Comparison of ENCODE assay signal across 9 cellular contexts in genomic region chr2:112793449-112793978, GRCh38. TPM values are rescaled to one million over a fixed set of nuclear protein-coding genes. Genes with fewer than 3 reads are reported as not detected.
A peak's percentile ranks its signal among the peaks of the same experiment; 100 is the strongest.
DNase-seq lines count a peak whose midpoint lies in the region; ATAC-seq and TF ChIP-seq lines count a peak whose summit lies in the region.
"Had no signal": no experiment of that assay in that cellular context is flagged by ENCODE, and none has a peak within 500 bp of the region (broad histone marks: within the 10 kb centered on the region; RNA-seq: fewer than 3 reads in every experiment).

No MANE protein-coding gene starts in this region.

- peak overlapping the region; percentile 96 for H2BK20ac ChIP-seq in IMR-90 (ENCODE audit: low read depth, low read length)

- peak overlapping the region; percentile 82 for H3K14ac ChIP-seq in IMR-90 (replicated peaks; ENCODE audit: low read depth, low read length)

- H2BK15ac ChIP-seq in IMR-90 (ENCODE audit: low read depth, low read length), result peak overlapping the region; percentile 95

- H3K4me3 ChIP-seq in IMR-90 (ENCODE audit: insufficient read depth, low read depth, low read length) (no peak overlapping the region), left lung (no peak overlapping the region)

- in situ Hi-C loops in IMR-90 (cut with MboI; ENCODE audit: low sequenced_read_pairs), result no loop called here

- peak overlapping the region; percentile 96 for H3K18ac ChIP-seq in IMR-90 (ENCODE audit: low read depth, low read length)

- peak overlapping the region; percentile 6 for H3K27ac Mint-ChIP-seq in activated CD8-positive, alpha-beta T cell treated with anti-CD3 and anti-CD28 coated beads, Interleukin-2, amount 10 ng/mL, durations not matched to agents 7 days and 5 days

- H2AK9ac ChIP-seq in IMR-90 (replicated peaks; ENCODE audit: low read depth, low read length, poor library complexity), result peak overlapping the region; percentile 91

- no peak overlapping the region for H3K9ac ChIP-seq in IMR-90 (ENCODE audit: low read depth, low read length)

- H4K20me1 ChIP-seq in IMR-90 (ENCODE audit: insufficient read depth, low read length), result no peaks in the 10 kb centered on the region

- no peaks in the 10 kb centered on the region for H3K9me3 Mint-ChIP-seq in activated CD8-positive, alpha-beta T cell treated with anti-CD3 and anti-CD28 coated beads, Interleukin-2, amount 10 ng/mL, durations not matched to agents 7 days and 5 days (ENCODE audit: insufficient read depth)

- peak; percentile 93 for DNase-seq in CD1c-positive myeloid dendritic cell (ENCODE audit: extremely low spot score)
- DNase-seq in IMR-90, result peak; percentile 64
- no peak for DNase-seq in activated CD8-positive, alpha-beta T cell treated with anti-CD3 and anti-CD28 coated beads, Interleukin-2, amount 10 ng/mL, durations not matched to agents 7 days and 5 days
- no peak for DNase-seq in left lung
- DNase-seq in NCI-H2107 (lab: John Stamatoyannopoulos, UW), result no peak
- no peak for DNase-seq in KG1 (lab: John Stamatoyannopoulos, UW)
- DNase-seq in head of caudate nucleus, result no peak
- DNase-seq: NCI-H2227 treated with DMSO at 0.1 percent for 48 hours had no signal

- H3K23ac ChIP-seq in IMR-90 (ENCODE audit: low read depth, low read length), result peak overlapping the region; percentile 94

- peak; percentile 53 for ATAC-seq in IMR-90 (ENCODE audit: low read depth)
- ATAC-seq in activated CD8-positive, alpha-beta T cell treated with anti-CD3 and anti-CD28 coated beads, Interleukin-2, amount 10 ng/mL, durations not matched to agents 7 days and 5 days, result no peak
- peak; percentile 63 for ATAC-seq in left lung
- ATAC-seq in HG02885 (IDR thresholded peaks at IDR 0.05; ENCODE audit: poor library complexity, unreplicated experiment), result no peak

- peak overlapping the region; percentile 92 for H2BK5ac ChIP-seq in IMR-90 (ENCODE audit: low read depth, low read length, poor library complexity, severe bottlenecking)

- BruUV-seq in IMR-90 (replicated peaks; lab: Mats Ljungman, UMichigan), result no TSS peak

- no peak for TF ChIP-seq RAD21 in IMR-90 (IDR thresholded peaks at IDR 0.05; ENCODE audit: low read length)

- H3K27me3 Mint-ChIP-seq in activated CD8-positive, alpha-beta T cell treated with anti-CD3 and anti-CD28 coated beads, Interleukin-2, amount 10 ng/mL, durations not matched to agents 7 days and 5 days (ENCODE audit: low read depth), result peaks cover 11% of the 10 kb centered on the region

- H3K9me3 ChIP-seq in IMR-90 (ENCODE audit: control insufficient read depth, insufficient read depth, low read length), result peaks cover 6% of the 10 kb centered on the region
- H3K9me3 ChIP-seq in left lung, result no peaks in the 10 kb centered on the region

- peak overlapping the region; percentile 55 for H3K27ac ChIP-seq in IMR-90 (ENCODE audit: insufficient read depth, low read length)
- peak overlapping the region in 1 of 2 donors; percentile 87 for H3K27ac ChIP-seq in left lung

- peaks cover 22% of the 10 kb centered on the region for H3K4me1 Mint-ChIP-seq in activated CD8-positive, alpha-beta T cell treated with anti-CD3 and anti-CD28 coated beads, Interleukin-2, amount 10 ng/mL, durations not matched to agents 7 days and 5 days (ENCODE audit: low read depth)

- H3K36me3 Mint-ChIP-seq in activated CD8-positive, alpha-beta T cell treated with anti-CD3 and anti-CD28 coated beads, Interleukin-2, amount 10 ng/mL, durations not matched to agents 7 days and 5 days (ENCODE audit: low read depth), result peaks cover 12% of the 10 kb centered on the region

- H3K36me3 ChIP-seq in IMR-90 (ENCODE audit: control insufficient read depth, insufficient read depth, low read length) (no peaks in the 10 kb centered on the region), left lung (no peaks in the 10 kb centered on the region)

- H3K56ac ChIP-seq in IMR-90 (ENCODE audit: extremely low read depth, insufficient read depth, low read length), result 0 out of 2 replicates have a peak overlapping the region, but pooled peaks have one; percentile 8

- no peak overlapping the region for H3K4me3 Mint-ChIP-seq in activated CD8-positive, alpha-beta T cell treated with anti-CD3 and anti-CD28 coated beads, Interleukin-2, amount 10 ng/mL, durations not matched to agents 7 days and 5 days

- 0 out of 4 replicates have a peak, but pooled peaks cover 0 to 3% of the 10 kb centered on the region in 2 experiments for H3K79me1 ChIP-seq in IMR-90 (ENCODE audit: low read depth in 1 of 2, low read length in 2 of 2)

- peaks cover 5% of the 10 kb centered on the region; the same call in 1 of the 2 replicates for H3K4me1 ChIP-seq in IMR-90 (ENCODE audit: control insufficient read depth, insufficient read depth, low read length)
- H3K4me1 ChIP-seq in left lung, result peaks cover 12 to 46% of the 10 kb centered on the region in 2 donors

- H3K4me2 ChIP-seq in IMR-90 (ENCODE audit: low read depth, low read length), result no peak overlapping the region

- H4K5ac ChIP-seq in IMR-90 (ENCODE audit: low read depth, low read length), result peak overlapping the region; percentile 80

- peak overlapping the region; percentile 96 for H2BK120ac ChIP-seq in IMR-90 (ENCODE audit: low read depth, low read length)

- peak overlapping the region; percentile 96 for H3K4ac ChIP-seq in IMR-90 (ENCODE audit: low read depth, low read length)

- H3K27me3 ChIP-seq in IMR-90 (ENCODE audit: control insufficient read depth, insufficient read depth, low read length), result no peaks in the 10 kb centered on the region
- no peaks in the 10 kb centered on the region for H3K27me3 ChIP-seq in left lung

- POLR2A ChIA-PET in IMR-90 (lab: Charles Lee; ENCODE audit: unreplicated experiment), result no interaction called here
- POLR2A ChIA-PET in activated CD8-positive, alpha-beta T cell treated with anti-CD3 and anti-CD28 coated beads, Interleukin-2, amount 10 ng/mL, durations not matched to agents 7 days and 5 days (lab: Charles Lee), result no interaction called here

- no peak for TF ChIP-seq POLR2A in IMR-90 (IDR thresholded peaks at IDR 0.05; ENCODE audit: low read depth, low read length)

- dilution Hi-C loops in IMR-90 (cut with HindIII; ENCODE audit: low sequenced_read_pairs, unreplicated experiment), result no loop called here

- intact Hi-C loops in IMR-90 (cut with micrococcal nuclease) (no loop called here), left lung (cut with DNase I) (no loop called here), head of caudate nucleus (cut with DNase I) (no loop called here)

- H4K91ac ChIP-seq in IMR-90 (ENCODE audit: insufficient read depth, low read depth, low read length), result peak overlapping the region; percentile 83

- CTCF ChIA-PET in IMR-90 (lab: Yijun Ruan, JAX), result no interaction called here
- CTCF ChIA-PET in activated CD8-positive, alpha-beta T cell treated with anti-CD3 and anti-CD28 coated beads, Interleukin-2, amount 10 ng/mL, durations not matched to agents 7 days and 5 days (lab: Charles Lee), result interaction anchor here (1.8 kb wide), 1 partner anchor 44 kb away, joined by 4 read pairs; no protein-coding TSS in a partner anchor

- H2AK5ac ChIP-seq in IMR-90 (ENCODE audit: low read depth, low read length), result peak overlapping the region; percentile 97

- peak overlapping the region; percentile 52 to 87 for H4K8ac ChIP-seq in IMR-90 (ENCODE audit: low read depth in 2 of 2, low read length in 2 of 2)

- TF ChIP-seq CTCF in IMR-90 (conservative IDR thresholded peaks at IDR 0.05; ENCODE audit: low read depth, low read length) (no peak), left lung (IDR thresholded peaks at IDR 0.05) (no peak)

- peak overlapping the region; percentile 78 for H2AFZ ChIP-seq in IMR-90 (replicated peaks; ENCODE audit: low read length, poor library complexity)

- peaks cover 8% of the 10 kb centered on the region for H3K9me1 ChIP-seq in IMR-90 (ENCODE audit: insufficient read depth, low read length)

- no CpG with 5 or more reads among the region's 3 CpGs for WGBS in IMR-90 (ENCODE audit: extremely low coverage in 2 of 2, insufficient read length in 1 of 2), 2 experiments

TF ChIP-seq in IMR-90, 13 proteins besides CTCF, POLR2A, EP300 and RAD21:
- TF ChIP-seq, protein P1, sequence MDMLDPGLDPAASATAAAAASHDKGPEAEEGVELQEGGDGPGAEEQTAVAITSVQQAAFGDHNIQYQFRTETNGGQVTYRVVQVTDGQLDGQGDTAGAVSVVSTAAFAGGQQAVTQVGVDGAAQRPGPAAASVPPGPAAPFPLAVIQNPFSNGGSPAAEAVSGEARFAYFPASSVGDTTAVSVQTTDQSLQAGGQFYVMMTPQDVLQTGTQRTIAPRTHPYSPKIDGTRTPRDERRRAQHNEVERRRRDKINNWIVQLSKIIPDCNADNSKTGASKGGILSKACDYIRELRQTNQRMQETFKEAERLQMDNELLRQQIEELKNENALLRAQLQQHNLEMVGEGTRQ (IDR thresholded peaks at IDR 0.05; ENCODE audit: low read depth, low read length), result no peak; the same call in 1 of the 2 replicates
- TF ChIP-seq FOS (IDR thresholded peaks at IDR 0.05; ENCODE audit: low read depth, low read length), result 0 out of 2 replicates have a peak, but pooled peaks have one; percentile 18

RNA-seq across cellular contexts. Expression of gene IL1A, which starts 9.2 kb away (rescaled TPM):
- 0.83 and 1.1 TPM in 2 replicates for total RNA-seq in IMR-90 (2012; rRNA removed)
- 0.39 and 0.48 TPM in 2 replicates for polyA plus RNA-seq in IMR-90 (2012; rRNA removed)
- 0.05 and 0.30 TPM in 2 replicates for polyA plus RNA-seq in IMR-90 (2012; cell fraction: cytosol; rRNA removed)
- polyA plus RNA-seq in IMR-90 (2012; cell fraction: nucleus; rRNA removed; ENCODE audit: low replicate concordance), result 0.08 and 1.6 TPM in 2 replicates
- not detected for total RNA-seq in activated CD8-positive, alpha-beta T cell treated with anti-CD3 and anti-CD28 coated beads, Interleukin-2, amount 10 ng/mL, durations not matched to agents 7 days and 5 days
- total RNA-seq in left lung, result 1 to 10 TPM in 1 of 2 donors, under 1 TPM in 1; 0.50 to 2.0 TPM

RNA-seq across cellular contexts. Expression of gene CKAP2L, which starts 29.1 kb away (rescaled TPM):
- total RNA-seq in IMR-90 (2012; rRNA removed), result 9.9 and 13.3 TPM in 2 replicates
- polyA plus RNA-seq in IMR-90 (2012; rRNA removed), result 6.3 and 6.4 TPM in 2 replicates
- polyA plus RNA-seq in IMR-90 (2012; cell fraction: cytosol; rRNA removed), result 0.43 and 0.55 TPM in 2 replicates
- polyA plus RNA-seq in IMR-90 (2012; cell fraction: nucleus; rRNA removed; ENCODE audit: low replicate concordance), result 0.50 and 2.0 TPM in 2 replicates
- 10 to 100 TPM; 59.3 to 63.4 TPM for total RNA-seq in activated CD8-positive, alpha-beta T cell treated with anti-CD3 and anti-CD28 coated beads, Interleukin-2, amount 10 ng/mL, durations not matched to agents 7 days and 5 days
- 1 to 10 TPM; 1.9 to 5.2 TPM for total RNA-seq in left lung

RNA-seq across cellular contexts. Expression of gene IL1B, which starts 43.1 kb away (rescaled TPM):
- total RNA-seq in IMR-90 (2012; rRNA removed), result 3.0 and 3.6 TPM in 2 replicates
- 3.2 and 4.4 TPM in 2 replicates for polyA plus RNA-seq in IMR-90 (2012; rRNA removed)
- polyA plus RNA-seq in IMR-90 (2012; cell fraction: cytosol; rRNA removed), result 5.7 and 5.9 TPM in 2 replicates
- 5.4 and 17.9 TPM in 2 replicates for polyA plus RNA-seq in IMR-90 (2012; cell fraction: nucleus; rRNA removed; ENCODE audit: low replicate concordance)
- not detected for total RNA-seq in activated CD8-positive, alpha-beta T cell treated with anti-CD3 and anti-CD28 coated beads, Interleukin-2, amount 10 ng/mL, durations not matched to agents 7 days and 5 days
- 10 to 100 TPM in 1 of 2 donors, 1 to 10 TPM in 1; 2.5 to 38.1 TPM for total RNA-seq in left lung

Comparison
In these comparisons a context has a peak if more than half of its experiments do, and no peak if none do; other contexts are left out.
1. DNase-seq: peak in CD1c-positive myeloid dendritic cell (single experiment) and IMR-90 (single experiment); none in activated CD8-positive, alpha-beta T cell treated with anti-CD3 and anti-CD28 coated beads, Interleukin-2, amount 10 ng/mL, durations not matched to agents 7 days and 5 days (single experiment), left lung (0 of 2), NCI-H2107 (single experiment), KG1 (single experiment) and head of caudate nucleus (0 of 42).
2. ATAC-seq: peak in IMR-90 (single experiment) and left lung (single experiment); none in activated CD8-positive, alpha-beta T cell treated with anti-CD3 and anti-CD28 coated beads, Interleukin-2, amount 10 ng/mL, durations not matched to agents 7 days and 5 days (single experiment) and HG02885 (single experiment).